16 cellular contexts compared by ENCODE assay signal in genomic region chr1:59113876-59114457, GRCh38.
"Had no signal": no experiment of that assay in that cellular context is flagged by ENCODE, and none has a peak within 500 bp of the region (broad histone marks: within the 10 kb centered on the region; RNA-seq: fewer than 3 reads in every experiment).

No MANE protein-coding gene starts in this region.

- H3K9ac ChIP-seq: neural progenitor cell had no signal

- H3K4me2 ChIP-seq: neural progenitor cell had no signal

- H3K4me3 Mint-ChIP-seq: activated CD4-positive, alpha-beta memory T cell treated with anti-CD3 and anti-CD28 coated beads, Interleukin-2, amount 10 ng/mL, durations not matched to agents 7 days and 5 days; activated naive CD4-positive, alpha-beta T cell treated with anti-CD3 and anti-CD28 coated beads, Interleukin-2, amount 50 U/mL, for 24 hours; activated T-cell treated with anti-CD3 and anti-CD28 coated beads, Interleukin-2, amount 50 U/mL, for 4 hours; neural progenitor cell; stimulated activated naive CD8-positive, alpha-beta T cell treated with anti-CD3 and anti-CD28 coated beads, Interleukin-15, amount 100 ng/mL, for 72 hours had no signal

- H3K27me3 ChIP-seq: adrenal gland, colonic mucosa, neural progenitor cell, right lobe of liver, upper lobe of left lung had no signal

- H3K4me1 ChIP-seq: colonic mucosa, lower lobe of right lung, right lobe of liver, upper lobe of left lung had no signal

- H3K36me3 ChIP-seq: adrenal gland, colonic mucosa, lower lobe of right lung, neural progenitor cell, right lobe of liver, upper lobe of left lung had no signal

- DNase-seq: activated CD4-positive, alpha-beta memory T cell treated with anti-CD3 and anti-CD28 coated beads, Interleukin-2, amount 10 ng/mL, durations not matched to agents 7 days and 5 days; activated CD4-positive, alpha-beta T cell treated with anti-CD3 and anti-CD28 coated beads for 4 hours; activated effector memory CD4-positive, alpha-beta T cell treated with anti-CD3 and anti-CD28 coated beads, Interleukin-2, amount 50 U/mL, for 16 hours; activated T-cell treated with anti-CD3 and anti-CD28 coated beads, Interleukin-2, amount 50 U/mL, for 4 hours; adrenal gland; caudate nucleus; colonic mucosa; left colon; lower lobe of right lung; right lobe of liver; stimulated activated naive CD8-positive, alpha-beta T cell treated with anti-CD3 and anti-CD28 coated beads, Interleukin-15, amount 100 ng/mL, for 72 hours; upper lobe of left lung had no signal

- H3K4me3 ChIP-seq: adrenal gland, colonic mucosa, lower lobe of right lung, neural progenitor cell, right lobe of liver, upper lobe of left lung had no signal

- H3K27ac Mint-ChIP-seq: activated CD4-positive, alpha-beta memory T cell treated with anti-CD3 and anti-CD28 coated beads, Interleukin-2, amount 10 ng/mL, durations not matched to agents 7 days and 5 days; activated naive CD4-positive, alpha-beta T cell treated with anti-CD3 and anti-CD28 coated beads, Interleukin-2, amount 50 U/mL, for 24 hours; neural progenitor cell; stimulated activated naive CD8-positive, alpha-beta T cell treated with anti-CD3 and anti-CD28 coated beads, Interleukin-15, amount 100 ng/mL, for 72 hours had no signal

- H2AFZ ChIP-seq: neural progenitor cell had no signal

- H3K27me3 Mint-ChIP-seq: activated naive CD4-positive, alpha-beta T cell treated with anti-CD3 and anti-CD28 coated beads, Interleukin-2, amount 50 U/mL, for 24 hours; stimulated activated naive CD8-positive, alpha-beta T cell treated with anti-CD3 and anti-CD28 coated beads, Interleukin-15, amount 100 ng/mL, for 72 hours had no signal

- FAIRE-seq: endometrium, islet of Langerhans had no signal

- H3K9me3 ChIP-seq: adrenal gland, colonic mucosa, lower lobe of right lung, right lobe of liver, upper lobe of left lung had no signal

- H3K9me3 Mint-ChIP-seq: activated CD4-positive, alpha-beta memory T cell treated with anti-CD3 and anti-CD28 coated beads, Interleukin-2, amount 10 ng/mL, durations not matched to agents 7 days and 5 days; activated naive CD4-positive, alpha-beta T cell treated with anti-CD3 and anti-CD28 coated beads, Interleukin-2, amount 50 U/mL, for 24 hours; activated T-cell treated with anti-CD3 and anti-CD28 coated beads, Interleukin-2, amount 50 U/mL, for 4 hours; neural progenitor cell; stimulated activated naive CD8-positive, alpha-beta T cell treated with anti-CD3 and anti-CD28 coated beads, Interleukin-15, amount 100 ng/mL, for 72 hours had no signal

- H3K27ac ChIP-seq: adrenal gland, colonic mucosa, lower lobe of right lung, neural progenitor cell, right lobe of liver, upper lobe of left lung had no signal

- H3K36me3 Mint-ChIP-seq: activated naive CD4-positive, alpha-beta T cell treated with anti-CD3 and anti-CD28 coated beads, Interleukin-2, amount 50 U/mL, for 24 hours; neural progenitor cell had no signal
